ENCODE assay signal across 1 cellular context in the genomic region with DNA sequence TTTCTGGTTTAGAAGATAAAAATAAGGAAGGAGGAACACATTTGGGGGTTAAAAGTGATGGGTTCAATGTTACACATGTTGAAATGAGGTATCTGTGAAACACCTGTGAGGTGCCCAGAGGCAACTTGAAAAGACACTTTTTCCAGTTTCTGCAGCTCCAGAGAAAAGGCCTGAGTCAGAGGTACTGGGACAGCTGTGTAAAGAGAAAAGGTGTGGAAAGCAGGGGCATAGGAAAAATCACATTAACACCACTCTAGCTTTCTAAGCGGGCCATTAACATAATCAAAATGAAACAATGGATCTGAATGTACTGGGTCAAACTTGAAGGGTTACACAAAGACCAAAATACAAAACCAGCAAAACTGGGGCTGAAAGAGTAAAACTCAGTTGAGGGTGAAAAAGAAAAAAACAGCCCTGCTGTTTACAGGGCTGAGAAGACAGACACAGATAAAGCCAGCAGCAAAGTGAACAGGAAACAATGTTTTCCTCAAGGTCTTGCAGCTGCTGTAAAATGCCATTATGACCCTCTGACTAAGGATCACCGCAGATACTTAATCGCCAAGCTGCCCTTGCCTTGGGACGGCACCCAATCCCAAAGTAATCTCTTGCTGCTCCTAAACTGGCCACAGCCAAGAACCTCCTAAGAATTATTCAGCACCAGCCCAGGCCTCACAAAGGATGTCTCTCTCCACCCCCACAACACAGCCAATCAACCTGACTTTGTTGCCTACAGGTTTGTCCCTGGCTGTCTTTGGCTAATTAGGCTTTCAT.
TF ChIP-seq lines count a peak whose summit lies in the region.

No MANE protein-coding gene starts in this region.

TF ChIP-seq in IMR-90, 13 proteins besides CTCF, POLR2A, EP300 and RAD21:
- TF ChIP-seq BHLHE40 (IDR thresholded peaks at IDR 0.05; ENCODE audit: low read depth, low read length) (no peak), MAFK (IDR thresholded peaks at IDR 0.05; ENCODE audit: low read depth, low read length) (no peak), FOS (IDR thresholded peaks at IDR 0.05; ENCODE audit: low read depth, low read length) (no peak), MAZ (IDR thresholded peaks at IDR 0.05; ENCODE audit: borderline replicate concordance, low read depth, low read length) (no peak), MXI1 (IDR thresholded peaks at IDR 0.05; ENCODE audit: borderline replicate concordance, low read depth, low read length) (no peak), CEBPB (IDR thresholded peaks at IDR 0.05; ENCODE audit: low read depth, low read length) (no peak), SMC3 (IDR thresholded peaks at IDR 0.05; ENCODE audit: low read depth, low read length) (no peak), RCOR1 (IDR thresholded peaks at IDR 0.05; ENCODE audit: insufficient replicate concordance, low read length) (no peak), RFX5 (IDR thresholded peaks at IDR 0.05; ENCODE audit: low read depth, low read length) (no peak), NFE2L2 (IDR thresholded peaks at IDR 0.05; ENCODE audit: low read depth, low read length) (no peak), CHD1 (IDR thresholded peaks at IDR 0.05; ENCODE audit: low read depth, low read length) (no peak)
- TF ChIP-seq, protein P1, sequence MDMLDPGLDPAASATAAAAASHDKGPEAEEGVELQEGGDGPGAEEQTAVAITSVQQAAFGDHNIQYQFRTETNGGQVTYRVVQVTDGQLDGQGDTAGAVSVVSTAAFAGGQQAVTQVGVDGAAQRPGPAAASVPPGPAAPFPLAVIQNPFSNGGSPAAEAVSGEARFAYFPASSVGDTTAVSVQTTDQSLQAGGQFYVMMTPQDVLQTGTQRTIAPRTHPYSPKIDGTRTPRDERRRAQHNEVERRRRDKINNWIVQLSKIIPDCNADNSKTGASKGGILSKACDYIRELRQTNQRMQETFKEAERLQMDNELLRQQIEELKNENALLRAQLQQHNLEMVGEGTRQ (IDR thresholded peaks at IDR 0.05; ENCODE audit: low read depth, low read length), result no peak
- TF ChIP-seq, protein P2, sequence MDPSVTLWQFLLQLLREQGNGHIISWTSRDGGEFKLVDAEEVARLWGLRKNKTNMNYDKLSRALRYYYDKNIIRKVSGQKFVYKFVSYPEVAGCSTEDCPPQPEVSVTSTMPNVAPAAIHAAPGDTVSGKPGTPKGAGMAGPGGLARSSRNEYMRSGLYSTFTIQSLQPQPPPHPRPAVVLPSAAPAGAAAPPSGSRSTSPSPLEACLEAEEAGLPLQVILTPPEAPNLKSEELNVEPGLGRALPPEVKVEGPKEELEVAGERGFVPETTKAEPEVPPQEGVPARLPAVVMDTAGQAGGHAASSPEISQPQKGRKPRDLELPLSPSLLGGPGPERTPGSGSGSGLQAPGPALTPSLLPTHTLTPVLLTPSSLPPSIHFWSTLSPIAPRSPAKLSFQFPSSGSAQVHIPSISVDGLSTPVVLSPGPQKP (IDR thresholded peaks at IDR 0.05; ENCODE audit: borderline replicate concordance, low read depth, low read length), result no peak
